ENCODE assay signal across 19 cellular contexts in the genomic region with DNA sequence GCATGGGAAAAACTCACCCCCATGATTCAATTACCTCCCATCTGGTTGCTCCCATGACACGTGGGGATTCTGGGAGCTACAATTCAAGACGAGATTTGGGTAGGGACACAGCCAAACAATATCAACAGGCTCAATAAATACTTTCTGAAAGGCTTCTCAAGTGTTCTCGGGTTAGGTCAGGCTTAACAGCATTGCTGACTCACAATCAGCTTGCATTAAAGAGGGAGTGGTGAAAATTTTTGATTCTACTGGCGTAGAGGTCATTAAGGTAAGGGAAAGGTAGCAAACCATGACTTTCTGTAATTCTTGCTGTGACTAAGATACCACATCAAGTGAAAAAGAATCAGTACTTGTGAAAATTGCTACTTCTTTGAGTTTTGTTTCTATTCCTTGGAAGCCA.
A peak's percentile ranks its signal among the peaks of the same experiment; 100 is the strongest.
DNase-seq lines count a peak whose midpoint lies in the region; ATAC-seq, FAIRE-seq and TF ChIP-seq lines count a peak whose summit lies in the region.
"Had no signal": no experiment of that assay in that cellular context is flagged by ENCODE, and none has a peak within 500 bp of the region (broad histone marks: within the 10 kb centered on the region; RNA-seq: fewer than 3 reads in every experiment).

No MANE protein-coding gene starts in this region.

- WGBS in thyroid gland, 2 donors: 79 to 83% methylated on average over 4 of the region's 4 CpGs

- H3K4me3 ChIP-seq in breast epithelium: no peak overlapping the region
- no peak overlapping the region for H3K4me3 ChIP-seq in bronchial epithelial cell (ENCODE audit: low read depth, low read length)
- H3K4me3 ChIP-seq in thyroid gland (replicated peaks in 1 of 3): no peak overlapping the region
- H3K4me3 ChIP-seq: BLaER1 treated with 17β-estradiol and CSF1 and Interleukin-3, amounts not matched to agents 10 nM and 100 nM had no signal

- no peaks in the 10 kb centered on the region for H3K27me3 Mint-ChIP-seq in MCF 10A (ENCODE audit: insufficient read depth, unreplicated experiment)

- TF ChIP-seq POLR2A in breast epithelium (IDR thresholded peaks at IDR 0.05) (no peak), thyroid gland (IDR thresholded peaks at IDR 0.05) (no peak)

- BruUV-seq in MCF 10A (replicated peaks; lab: Mats Ljungman, UMichigan): no TSS peak

- H3K36me3 Mint-ChIP-seq in MCF 10A (ENCODE audit: insufficient read depth, unreplicated experiment): no peaks in the 10 kb centered on the region
- H3K36me3 Mint-ChIP-seq: CD4-positive, CD25-positive, alpha-beta regulatory T cell had no signal

- no peak for TF ChIP-seq CTCF in MCF 10A (IDR thresholded peaks at IDR 0.05; ENCODE audit: unreplicated experiment)
- TF ChIP-seq CTCF in breast epithelium (IDR thresholded peaks at IDR 0.05): no peak
- TF ChIP-seq CTCF in bronchial epithelial cell (IDR thresholded peaks at IDR 0.05; ENCODE audit: insufficient read depth, low read length, severe bottlenecking): no peak
- TF ChIP-seq CTCF in thyroid gland (IDR thresholded peaks at IDR 0.05): no peak

- H3K9me3 ChIP-seq in breast epithelium: no peaks in the 10 kb centered on the region
- no peaks in the 10 kb centered on the region for H3K9me3 ChIP-seq in thyroid gland

- H3K36me3 ChIP-seq in breast epithelium: no peaks in the 10 kb centered on the region
- H3K36me3 ChIP-seq in bronchial epithelial cell (ENCODE audit: control insufficient read depth, insufficient read depth, low read length): no peaks in the 10 kb centered on the region
- H3K36me3 ChIP-seq in thyroid gland: no peaks in the 10 kb centered on the region
- H3K36me3 ChIP-seq: BLaER1 treated with 17β-estradiol and CSF1 and Interleukin-3, amounts not matched to agents 10 nM and 100 nM had no signal

- H3K27me3 ChIP-seq in breast epithelium: no peaks in the 10 kb centered on the region
- no peaks in the 10 kb centered on the region for H3K27me3 ChIP-seq in bronchial epithelial cell (ENCODE audit: control insufficient read depth, insufficient read depth, low read length)
- no peaks in the 10 kb centered on the region for H3K27me3 ChIP-seq in thyroid gland
- H3K27me3 ChIP-seq: BLaER1 treated with 17β-estradiol and CSF1 and Interleukin-3, amounts not matched to agents 10 nM and 100 nM had no signal

- H3K4me3 Mint-ChIP-seq in MCF 10A (ENCODE audit: unreplicated experiment): no peak overlapping the region
- H3K4me3 Mint-ChIP-seq: CD4-positive, CD25-positive, alpha-beta regulatory T cell had no signal

- no peak for FAIRE-seq in bronchial epithelial cell (lab: Jason Lieb, UNC)
- FAIRE-seq: D721Med, G401.6, GM12892 had no signal

- CTCF ChIA-PET in MCF 10A (lab: Yijun Ruan, JAX): interaction anchor here (0.6 kb wide), 1 partner anchor 392 kb away, joined by 3 read pairs; no protein-coding TSS in a partner anchor

- no peak for ATAC-seq in GM19455 (IDR thresholded peaks at IDR 0.05; ENCODE audit: unreplicated experiment)

- intact Hi-C loops in MCF 10A (cut with micrococcal nuclease) (no loop called here), breast epithelium (cut with DNase I; ENCODE audit: low total_unique reads) (no loop called here), thyroid gland (cut with DNase I) (no loop called here)

- POLR2A ChIA-PET in MCF 10A (lab: Yijun Ruan, JAX): interaction anchor here (2.3 kb wide), 1 partner anchor 16 kb away, joined by 8 read pairs; no protein-coding TSS in a partner anchor

- H3K27ac Mint-ChIP-seq in MCF 10A (ENCODE audit: low read depth, unreplicated experiment): peak overlapping the region; percentile 90
- H3K27ac Mint-ChIP-seq: CD4-positive, CD25-positive, alpha-beta regulatory T cell had no signal

- no peaks in the 10 kb centered on the region for H3K4me1 ChIP-seq in breast epithelium
- no peaks in the 10 kb centered on the region for H3K4me1 ChIP-seq in thyroid gland

- DNase-seq in MCF 10A (ENCODE audit: unreplicated experiment): no peak
- DNase-seq in breast epithelium (ENCODE audit: low spot score in 2 of 2): no peak
- peak; percentile 25 for DNase-seq in bronchial epithelial cell (ENCODE audit: low read depth)
- peak; percentile 23 for DNase-seq in glomerular visceral epithelial cell (ENCODE audit: extremely low spot score)
- DNase-seq in thyroid gland: no peak
- DNase-seq in COR-L47 (lab: John Stamatoyannopoulos, UW): no peak
- DNase-seq: ACHN; CD4-positive, CD25-positive, alpha-beta regulatory T cell; DMS153; DMS79 treated with DMSO at 0.1 percent for 48 hours; EL; GOT3; HCEC 1CT; IMR-90 had no signal

- peaks cover 16% of the 10 kb centered on the region for H3K9me3 Mint-ChIP-seq in MCF 10A (ENCODE audit: unreplicated experiment)

- H3K27ac ChIP-seq in breast epithelium (no peak overlapping the region), thyroid gland (no peak overlapping the region)
- H3K27ac ChIP-seq: BLaER1 treated with 17β-estradiol and CSF1 and Interleukin-3, amounts not matched to agents 10 nM and 100 nM had no signal

- peaks cover 26% of the 10 kb centered on the region for H3K4me1 Mint-ChIP-seq in MCF 10A (ENCODE audit: insufficient read depth, unreplicated experiment)

Comparison
In these comparisons a context has a peak if more than half of its experiments do, and no peak if none do; other contexts are left out.
1. DNase-seq: peak in bronchial epithelial cell (single experiment) and glomerular visceral epithelial cell (single experiment); none in MCF 10A (single experiment), breast epithelium (0 of 2), thyroid gland (0 of 2) and COR-L47 (single experiment).